In genomic region chr5:177498013-177498847, GRCh38 we compare ENCODE assay signal across 6 cellular contexts. TPM values are rescaled to one million over a fixed set of nuclear protein-coding genes. Genes with fewer than 3 reads are reported as not detected.
A peak's percentile ranks its signal among the peaks of the same experiment; 100 is the strongest.
DNase-seq lines count a peak whose midpoint lies in the region; ATAC-seq and TF ChIP-seq lines count a peak whose summit lies in the region.

No MANE protein-coding gene starts in this region.

- 25% methylated on average over 23 of the region's 48 CpGs for WGBS in esophagus muscularis mucosa

- H3K27ac Mint-ChIP-seq in stimulated activated naive CD8-positive, alpha-beta T cell treated with anti-CD3 and anti-CD28 coated beads, Interleukin-15, Interleukin-2, amounts not matched to agents 100 ng/mL and 50 ng/mL, for 24 hours = peak overlapping the region; percentile 65

- no peaks in the 10 kb centered on the region for H3K27me3 ChIP-seq in BE2C
- no peaks in the 10 kb centered on the region for H3K27me3 ChIP-seq in esophagus muscularis mucosa

- peak overlapping the region; percentile 96 to 99 (median 98) for H3K27ac ChIP-seq in esophagus muscularis mucosa (replicated peaks in 1 of 4)

- TF ChIP-seq POLR2A in esophagus muscularis mucosa (IDR thresholded peaks at IDR 0.05; ENCODE audit: low read depth) = no peak

- no peaks in the 10 kb centered on the region for H3K9me3 Mint-ChIP-seq in stimulated activated naive CD8-positive, alpha-beta T cell treated with anti-CD3 and anti-CD28 coated beads, Interleukin-15, Interleukin-2, amounts not matched to agents 100 ng/mL and 50 ng/mL, for 24 hours

- H3K9me3 ChIP-seq in BE2C (no peaks in the 10 kb centered on the region), esophagus muscularis mucosa (no peaks in the 10 kb centered on the region)

- H3K4me1 ChIP-seq in BE2C (peaks cover 47% of the 10 kb centered on the region), esophagus muscularis mucosa (peaks cover 50 to 65% (median 60%) of the 10 kb centered on the region in 4 donors)

- peaks cover 4% of the 10 kb centered on the region for H3K36me3 Mint-ChIP-seq in stimulated activated naive CD8-positive, alpha-beta T cell treated with anti-CD3 and anti-CD28 coated beads, Interleukin-15, Interleukin-2, amounts not matched to agents 100 ng/mL and 50 ng/mL, for 24 hours (ENCODE audit: low read depth)

- H3K27me3 Mint-ChIP-seq in stimulated activated naive CD8-positive, alpha-beta T cell treated with anti-CD3 and anti-CD28 coated beads, Interleukin-15, Interleukin-2, amounts not matched to agents 100 ng/mL and 50 ng/mL, for 24 hours = peaks cover 13% of the 10 kb centered on the region

- DNase-seq in BE2C (peak; percentile 48), esophagus muscularis mucosa (ENCODE audit: extremely low spot score) (no peak)
- DNase-seq in Jurkat, Clone E6-1 (ENCODE audit: low read depth, low spot score) = no peak

- TF ChIP-seq CTCF in BE2C (IDR thresholded peaks at IDR 0.05; ENCODE audit: low read depth, low read length) (no peak), esophagus muscularis mucosa (IDR thresholded peaks at IDR 0.05) (no peak)

- H3K4me3 Mint-ChIP-seq in stimulated activated naive CD8-positive, alpha-beta T cell treated with anti-CD3 and anti-CD28 coated beads, Interleukin-15, Interleukin-2, amounts not matched to agents 100 ng/mL and 50 ng/mL, for 24 hours = peak overlapping the region; percentile 85

- peak overlapping the region; percentile 53 for H3K4me3 ChIP-seq in BE2C (ENCODE audit: low read depth, low read length)
- peak overlapping the region; percentile 60 for H3K4me3 ChIP-seq in Jurkat, Clone E6-1 (ENCODE audit: low read length)
- H3K4me3 ChIP-seq in esophagus muscularis mucosa = peak overlapping the region; percentile 78 to 96 (median 88)

- TF ChIP-seq EP300 in esophagus muscularis mucosa (IDR thresholded peaks at IDR 0.05) = no peak

- intact Hi-C loops in esophagus muscularis mucosa (cut with DNase I) = no loop called here

- ATAC-seq in HG02970 (IDR thresholded peaks at IDR 0.05; ENCODE audit: low FRiP score, unreplicated experiment) (no peak), GM19351 (IDR thresholded peaks at IDR 0.05; ENCODE audit: unreplicated experiment) (no peak)

- H3K4me1 Mint-ChIP-seq in stimulated activated naive CD8-positive, alpha-beta T cell treated with anti-CD3 and anti-CD28 coated beads, Interleukin-15, Interleukin-2, amounts not matched to agents 100 ng/mL and 50 ng/mL, for 24 hours (ENCODE audit: low read depth) = peaks cover 51% of the 10 kb centered on the region

- H3K36me3 ChIP-seq in BE2C = peaks cover 3% of the 10 kb centered on the region; the same call in 1 of the 2 replicates
- H3K36me3 ChIP-seq in esophagus muscularis mucosa = peaks cover 0 to 16% (median 6%) of the 10 kb centered on the region in 4 donors

RNA-seq across cellular contexts. Expression of gene PDLIM7, which starts 0.8 kb away (rescaled TPM):
- 84.1 TPM for polyA plus RNA-seq in BE2C (2012; ENCODE audit: insufficient read depth, insufficient read length, low read depth)
- 43.2 TPM for polyA plus RNA-seq in Jurkat, Clone E6-1 (2012; ENCODE audit: insufficient read depth, insufficient read length)
- 1,000 to 10,000 TPM in 1 of 4 donors, 100 to 1,000 TPM in 3; 316 to 1,085 (median 575) TPM for total RNA-seq in esophagus muscularis mucosa

RNA-seq across cellular contexts. Expression of gene DOK3, which starts 11.4 kb away (rescaled TPM):
- 33.9 TPM for polyA plus RNA-seq in BE2C (2012; ENCODE audit: insufficient read depth, insufficient read length, low read depth)
- 4.1 TPM for polyA plus RNA-seq in Jurkat, Clone E6-1 (2012; ENCODE audit: insufficient read depth, insufficient read length)
- total RNA-seq in esophagus muscularis mucosa = 10 to 100 TPM in 1 of 4 donors, 1 to 10 TPM in 3; 6.7 to 15.2 (median 7.5) TPM

RNA-seq across cellular contexts. Expression of gene DDX41, which starts 18.5 kb away (rescaled TPM):
- 914 TPM for polyA plus RNA-seq in BE2C (2012; ENCODE audit: insufficient read depth, insufficient read length, low read depth)
- 187 TPM for polyA plus RNA-seq in Jurkat, Clone E6-1 (2012; ENCODE audit: insufficient read depth, insufficient read length)
- 10 to 100 TPM; 58.1 to 92.1 (median 66.0) TPM for total RNA-seq in esophagus muscularis mucosa

RNA-seq across cellular contexts. Expression of gene DBN1, which starts 24.8 kb away (rescaled TPM):
- 454 TPM for polyA plus RNA-seq in BE2C (2012; ENCODE audit: insufficient read depth, insufficient read length, low read depth)
- 214 TPM for polyA plus RNA-seq in Jurkat, Clone E6-1 (2012; ENCODE audit: insufficient read depth, insufficient read length)
- 100 to 1,000 TPM in 3 of 4 donors, 10 to 100 TPM in 1; 92.2 to 160 (median 130) TPM for total RNA-seq in esophagus muscularis mucosa

RNA-seq across cellular contexts. Expression of gene PRR7, which starts 51.6 kb away (rescaled TPM):
- 84.9 TPM for polyA plus RNA-seq in BE2C (2012; ENCODE audit: insufficient read depth, insufficient read length, low read depth)
- polyA plus RNA-seq in Jurkat, Clone E6-1 (2012; ENCODE audit: insufficient read depth, insufficient read length) = 10.9 TPM
- 1 to 10 TPM in 2 of 4 donors, under 1 TPM in 2; 0.42 to 2.5 (median 1.6) TPM for total RNA-seq in esophagus muscularis mucosa
